In the genomic region with DNA sequence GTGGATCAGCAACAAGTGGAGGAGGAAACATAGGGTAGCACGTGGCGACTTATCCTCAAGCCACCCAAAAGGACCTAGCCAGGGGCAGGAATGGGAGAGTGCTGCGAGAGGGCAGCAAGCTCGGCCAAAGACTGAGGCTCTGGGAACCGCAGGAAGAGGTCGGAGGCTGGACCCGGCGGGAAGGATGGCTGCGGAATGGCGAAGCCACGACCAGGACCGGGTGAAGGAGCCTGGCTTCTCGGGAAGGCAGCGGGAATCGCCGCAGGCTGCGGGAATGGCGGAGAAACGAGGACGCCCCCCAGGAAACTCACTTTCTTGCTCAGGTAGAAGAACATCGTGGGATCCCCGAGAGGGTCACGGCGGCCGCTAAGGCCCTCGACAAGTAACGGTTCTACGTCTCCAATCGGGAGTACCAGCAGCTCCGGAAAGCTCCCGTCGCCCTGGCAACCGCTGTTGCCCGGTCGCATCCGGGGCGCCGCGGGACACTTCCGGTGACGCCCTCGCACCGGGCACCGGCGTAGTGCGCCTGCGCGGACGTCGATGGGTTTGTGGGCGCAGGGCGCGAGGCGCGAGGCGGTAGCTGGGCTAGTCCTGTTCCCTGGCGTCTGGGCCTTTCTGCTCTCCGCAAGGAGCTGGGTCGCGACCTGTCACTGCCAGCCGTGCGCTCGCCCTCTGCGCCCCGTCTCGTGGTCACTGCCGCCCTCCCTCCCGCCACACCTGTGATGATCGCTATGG, we compare ENCODE assay signal across 8 cellular contexts. TPM values are rescaled to one million over a fixed set of nuclear protein-coding genes. Genes with fewer than 3 reads are reported as not detected.
A peak's percentile ranks its signal among the peaks of the same experiment; 100 is the strongest.
DNase-seq lines count a peak whose midpoint lies in the region; ATAC-seq and TF ChIP-seq lines count a peak whose summit lies in the region.

TSS of gene WDR35 (minus strand) at position 425 of the 735 bp plus-strand sequence. CDS start at position 335, 90 bp downstream.

- H3K4me1 Mint-ChIP-seq in activated CD4-positive, alpha-beta T cell treated with anti-CD3 and anti-CD28 coated beads for 36 hours = peaks cover 28% of the 10 kb centered on the region

- H3K36me3 Mint-ChIP-seq in activated CD4-positive, alpha-beta T cell treated with anti-CD3 and anti-CD28 coated beads for 36 hours (ENCODE audit: low read depth) = peaks cover 13% of the 10 kb centered on the region

- peak; percentile 90 for DNase-seq in Ammon's horn (ENCODE audit: low spot score)
- DNase-seq in NCI-H446 treated with DMSO at 0.1 percent for 48 hours (lab: John Stamatoyannopoulos, UW) = peak; percentile 77
- DNase-seq in activated CD4-positive, alpha-beta T cell treated with anti-CD3 and anti-CD28 coated beads for 36 hours = peak; percentile 95
- DNase-seq in choroid plexus epithelial cell (ENCODE audit: low read depth) = peak; percentile 83
- peak; percentile 80 to 90 (median 88) for DNase-seq in stimulated activated CD4-positive, alpha-beta T cell treated with anti-CD3 and anti-CD28 coated beads, Interleukin-1b, Interleukin-23, amount 100 ng/mL, for 24 hours (ENCODE audit: low read depth in 4 of 4, low spot score in 1 of 4)

- CTCF ChIA-PET in activated CD4-positive, alpha-beta T cell treated with anti-CD3 and anti-CD28 coated beads for 36 hours (lab: Charles Lee) = interaction anchor here (0.7 to 2.2 kb wide), 3 partner anchors 25 to 98 kb away, joined by 3 to 14 read pairs (median 6); no protein-coding TSS in a partner anchor

- peak within 1 kb of the TSS; percentile 68 for H3K4me3 ChIP-seq in choroid plexus epithelial cell (ENCODE audit: low read depth, low read length)

- intact Hi-C loops in activated CD4-positive, alpha-beta T cell treated with anti-CD3 and anti-CD28 coated beads for 36 hours (cut with DNase I, micrococcal nuclease) = loop anchor here (1.0 to 10.0 kb wide), 8 partner anchors 61 to 1435 kb away; partner anchors contain the start of genes HS1BP3 (in 1 of the 2), LAPTM4A (in 1 of the 2), PUM2 (in 1 of the 2) and TTC32 (in 1 of the 2)

- peak; percentile 84 for TF ChIP-seq POLR2A in GM19099 (IDR thresholded peaks at IDR 0.05; ENCODE audit: extremely low read depth, insufficient read length, low read depth)

- peak within 1 kb of the TSS; percentile 90 for H3K4me3 Mint-ChIP-seq in activated CD4-positive, alpha-beta T cell treated with anti-CD3 and anti-CD28 coated beads for 36 hours

- no peaks in the 10 kb centered on the region for H3K27me3 ChIP-seq in layer of hippocampus (ENCODE audit: control insufficient read depth, insufficient read depth, low read length)

- H3K27ac Mint-ChIP-seq in activated CD4-positive, alpha-beta T cell treated with anti-CD3 and anti-CD28 coated beads for 36 hours = peak within 1 kb of the TSS; percentile 75

- no peaks in the 10 kb centered on the region for H3K9me3 Mint-ChIP-seq in activated CD4-positive, alpha-beta T cell treated with anti-CD3 and anti-CD28 coated beads for 36 hours (ENCODE audit: low read depth)

- no peak for TF ChIP-seq CTCF in choroid plexus epithelial cell (conservative IDR thresholded peaks at IDR 0.05; ENCODE audit: low read depth, low read length)

- ATAC-seq in HG03354 (IDR thresholded peaks at IDR 0.05; ENCODE audit: poor library complexity, severe bottlenecking, unreplicated experiment) = peak; percentile 90
- ATAC-seq in activated CD4-positive, alpha-beta T cell treated with anti-CD3 and anti-CD28 coated beads for 36 hours = peak; percentile 97

- POLR2A ChIA-PET in activated CD4-positive, alpha-beta T cell treated with anti-CD3 and anti-CD28 coated beads for 36 hours (lab: Charles Lee) = no interaction called here

- H3K27me3 Mint-ChIP-seq in activated CD4-positive, alpha-beta T cell treated with anti-CD3 and anti-CD28 coated beads for 36 hours = peaks cover 12% of the 10 kb centered on the region

- peak within 1 kb of the TSS; percentile 76 for H3K27ac ChIP-seq in layer of hippocampus (ENCODE audit: low read depth, low read length)

RNA-seq across cellular contexts. Expression of gene WDR35, which starts in this region (rescaled TPM):
- 1 to 10 TPM; 6.2 to 7.4 TPM for total RNA-seq in activated CD4-positive, alpha-beta T cell treated with anti-CD3 and anti-CD28 coated beads for 36 hours

Comparison
In these comparisons a context has a peak if more than half of its experiments do, and no peak if none do; other contexts are left out.
1. Peak in every context shown above with its lines: DNase-seq, ATAC-seq, H3K4me3 ChIP-seq and H3K27ac ChIP-seq.